In genomic region chr2:6866239-6866745, GRCh38 we compare ENCODE assay signal across 8 cellular contexts. TPM values are rescaled to one million over a fixed set of nuclear protein-coding genes. Genes with fewer than 3 reads are reported as not detected.
A peak's percentile ranks its signal among the peaks of the same experiment; 100 is the strongest.
DNase-seq lines count a peak whose midpoint lies in the region; ATAC-seq, FAIRE-seq and TF ChIP-seq lines count a peak whose summit lies in the region.

No MANE protein-coding gene starts in this region.

- TF ChIP-seq POLR2A in GM18526 (IDR thresholded peaks at IDR 0.05; ENCODE audit: extremely low read depth, insufficient read length): peak; percentile 56

- H3K4me3 Mint-ChIP-seq in progenitor cell of endocrine pancreas (ENCODE audit: low read depth): peak overlapping the region; percentile 77

- no peaks in the 10 kb centered on the region for H3K9me3 Mint-ChIP-seq in progenitor cell of endocrine pancreas (ENCODE audit: low read depth)

- H3K36me3 ChIP-seq in BJ (ENCODE audit: control insufficient read depth, insufficient read depth, low read length): no peaks in the 10 kb centered on the region

- no peak for FAIRE-seq in HTR-8/SVneo (lab: Jason Lieb, UNC)

- H3K4me3 ChIP-seq in BJ (ENCODE audit: low read depth, low read length): peak overlapping the region; percentile 56

- peaks cover 6% of the 10 kb centered on the region for H3K27me3 ChIP-seq in BJ (ENCODE audit: control insufficient read depth, insufficient read depth, low read length)

- ATAC-seq in HG03103 (IDR thresholded peaks at IDR 0.05; ENCODE audit: low read depth, unreplicated experiment): peak; percentile 36

- H3K27me3 Mint-ChIP-seq in progenitor cell of endocrine pancreas: peaks cover 12% of the 10 kb centered on the region

- H3K36me3 Mint-ChIP-seq in progenitor cell of endocrine pancreas (ENCODE audit: insufficient read depth): peaks cover 6% of the 10 kb centered on the region

- TF ChIP-seq CTCF in BJ (IDR thresholded peaks at IDR 0.05; ENCODE audit: insufficient read depth, low read depth, low read length) (peak; percentile 45), progenitor cell of endocrine pancreas (IDR thresholded peaks at IDR 0.05; ENCODE audit: unreplicated experiment) (peak; percentile 57)

- POLR2A ChIA-PET in BJ (lab: Charles Lee): no interaction called here

- H3K27ac Mint-ChIP-seq in progenitor cell of endocrine pancreas: peak overlapping the region; percentile 92

- CTCF ChIA-PET in BJ (lab: Yijun Ruan, JAX): interaction anchor here (0.8 kb wide), 1 partner anchor 636 kb away, joined by 3 read pairs; no protein-coding TSS in a partner anchor

- H3K4me1 Mint-ChIP-seq in progenitor cell of endocrine pancreas (ENCODE audit: low read depth): peaks cover 7% of the 10 kb centered on the region

- no peak for DNase-seq in BJ (ENCODE audit: low read depth)
- DNase-seq in NCI-H226: peak; percentile 46
- DNase-seq in activated effector memory CD4-positive, alpha-beta T cell treated with Interleukin-2 at 50 U/mL for 16 hours: peak; percentile 27
- peak in 38 of 42 donors; percentile 8 to 82 (median 56) for DNase-seq in head of caudate nucleus
- DNase-seq in progenitor cell of endocrine pancreas (ENCODE audit: low spot score, unreplicated experiment): no peak
- DNase-seq in HTR-8/SVneo (ENCODE audit: insufficient read length, low spot score): no peak

- intact Hi-C loops in head of caudate nucleus (cut with DNase I): no loop called here

RNA-seq across cellular contexts. Expression of gene CMPK2, which starts 0.6 kb away (rescaled TPM):
- 0.21 and 0.66 TPM in 2 replicates for polyA plus RNA-seq in BJ (2011; rRNA removed)
- polyA minus RNA-seq in BJ (2011; rRNA and poly(A)+ RNA removed): 0.15 and 0.38 TPM in 2 replicates
- 3.4 and 3.6 TPM in 2 replicates for total RNA-seq in progenitor cell of endocrine pancreas

RNA-seq across cellular contexts. Expression of gene RSAD2, which starts 11.3 kb away (rescaled TPM):
- 0.05 and 0.22 TPM in 2 replicates for polyA plus RNA-seq in BJ (2011; rRNA removed)
- polyA minus RNA-seq in BJ (2011; rRNA and poly(A)+ RNA removed): 0.14 TPM in 1 of 2 replicates, not detected in the other
- total RNA-seq in progenitor cell of endocrine pancreas: 4.4 and 5.3 TPM in 2 replicates

RNA-seq across cellular contexts. Expression of gene RNF144A, which starts 50.9 kb away (rescaled TPM):
- 0.12 and 0.16 TPM in 2 replicates for polyA plus RNA-seq in BJ (2011; rRNA removed)
- 0.10 TPM in 1 of 2 replicates, not detected in the other for polyA minus RNA-seq in BJ (2011; rRNA and poly(A)+ RNA removed)
- total RNA-seq in progenitor cell of endocrine pancreas: 39.9 and 40.2 TPM in 2 replicates

Comparison
In these comparisons a context has a peak if more than half of its experiments do, and no peak if none do; other contexts are left out.
1. DNase-seq: peak in NCI-H226 (single experiment), activated effector memory CD4-positive, alpha-beta T cell treated with Interleukin-2 at 50 U/mL for 16 hours (single experiment) and head of caudate nucleus (38 of 42); none in BJ (single experiment), progenitor cell of endocrine pancreas (single experiment) and HTR-8/SVneo (single experiment).